25 cellular contexts compared by ENCODE assay signal in the genomic region with DNA sequence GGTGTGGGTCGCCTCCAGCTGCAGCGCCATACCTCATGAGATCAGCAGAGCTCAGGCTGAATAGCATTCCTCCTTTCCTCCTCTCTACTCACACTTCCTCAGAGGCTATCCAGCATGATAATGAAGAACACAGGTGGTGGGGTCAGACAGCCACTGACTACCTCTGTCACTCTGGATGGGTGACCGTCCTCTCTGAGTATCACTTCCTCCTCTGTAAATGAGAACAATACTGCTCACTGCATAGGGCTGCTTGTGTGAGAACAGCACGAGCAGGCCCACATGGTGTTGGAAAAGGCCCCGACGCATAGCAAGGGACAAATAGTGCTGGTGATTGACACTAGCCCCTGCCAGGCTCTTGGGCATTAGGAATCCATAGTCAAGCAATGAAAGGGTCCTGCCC.
A peak's percentile ranks its signal among the peaks of the same experiment; 100 is the strongest.
DNase-seq lines count a peak whose midpoint lies in the region; ATAC-seq, FAIRE-seq and TF ChIP-seq lines count a peak whose summit lies in the region.
"Had no signal": no experiment of that assay in that cellular context is flagged by ENCODE, and none has a peak within 500 bp of the region (broad histone marks: within the 10 kb centered on the region; RNA-seq: fewer than 3 reads in every experiment).

No MANE protein-coding gene starts in this region.

- H3K36me3 ChIP-seq in OCI-LY7 (ENCODE audit: insufficient read depth, low read length), result no peaks in the 10 kb centered on the region
- no peaks in the 10 kb centered on the region for H3K36me3 ChIP-seq in aorta (ENCODE audit: control insufficient read depth in 1 of 2, insufficient read depth in 2 of 2, low read length in 1 of 2)
- H3K36me3 ChIP-seq: MG63 had no signal

- no peak overlapping the region for H2AFZ ChIP-seq in OCI-LY7 (ENCODE audit: low read length)

- no TSS peak for BruUV-seq in OCI-LY7 (replicated peaks; lab: Mats Ljungman, UMichigan)

- H3K4me3 ChIP-seq in OCI-LY7 (ENCODE audit: low read depth, low read length, poor library complexity, severe bottlenecking), result no peak overlapping the region
- H3K4me3 ChIP-seq in aorta (ENCODE audit: low read length in 2 of 2), result no peak overlapping the region
- H3K4me3 ChIP-seq: MG63 had no signal

- TF ChIP-seq POLR2A in GM12891 (IDR thresholded peaks at IDR 0.05; ENCODE audit: low read depth, low read length), result no peak

- no peak overlapping the region for H3K4me2 ChIP-seq in OCI-LY7 (ENCODE audit: low read length)

- H4K20me1 ChIP-seq in OCI-LY7 (ENCODE audit: insufficient read depth, low read length), result no peaks in the 10 kb centered on the region

- POLR2A ChIA-PET in OCI-LY7 (lab: Charles Lee), result interaction anchor here (0.7 kb wide), 1 partner anchor 367 kb away, joined by 4 read pairs; no protein-coding TSS in a partner anchor

- no peaks in the 10 kb centered on the region for H3K27me3 ChIP-seq in aorta (ENCODE audit: control insufficient read depth in 1 of 2, insufficient read depth in 2 of 2, low read length in 1 of 2)
- H3K27me3 ChIP-seq: MG63 had no signal

- ATAC-seq in HG02678 (IDR thresholded peaks at IDR 0.05; ENCODE audit: unreplicated experiment) (peak; percentile 52), left lobe of liver (no peak), aorta (ENCODE audit: low FRiP score) (no peak)

- no peaks in the 10 kb centered on the region for H3K79me2 ChIP-seq in OCI-LY7 (ENCODE audit: insufficient read depth, low read depth, low read length)

- H3K9me2 ChIP-seq in OCI-LY7 (ENCODE audit: insufficient read depth, low read length), result no peaks in the 10 kb centered on the region

- H3K9me3 ChIP-seq in OCI-LY7 (ENCODE audit: low read length), result no peaks in the 10 kb centered on the region
- H3K9me3 ChIP-seq in aorta (ENCODE audit: control insufficient read depth, low read length), result no peaks in the 10 kb centered on the region
- H3K9me3 ChIP-seq: MG63 had no signal

- no peak overlapping the region for H3K27ac ChIP-seq in OCI-LY7 (ENCODE audit: low read depth, low read length, poor library complexity, severe bottlenecking)
- no peak overlapping the region for H3K27ac ChIP-seq in aorta (ENCODE audit: low read depth in 1 of 2, low read length in 2 of 2)
- H3K27ac ChIP-seq: C4-2B had no signal

- DNase-seq in GM12891 (ENCODE audit: insufficient read length, low spot score) (no peak), OCI-LY7 (ENCODE audit: low spot score) (peak; percentile 49), iPS DF 19.7 (ENCODE audit: low read depth, low spot score) (peak; percentile 3), left lobe of liver (ENCODE audit: low spot score) (no peak), COR-L47 (lab: John Stamatoyannopoulos, UW) (no peak), aorta (no peak)
- no peak for DNase-seq in central memory CD4-positive, alpha-beta T cell
- DNase-seq: DMS53, EL, GF-D8, GOT3, Kasumi-1, MG63, NCI-H1105, NCI-H146, NCI-H2029, NCI-H226, NCI-H510A treated with DMSO at 0.1 percent for 48 hours, NCI-H774, SHP77, SW 1271 had no signal

- CTCF ChIA-PET in OCI-LY7 (lab: Charles Lee; ENCODE audit: unreplicated experiment), result no interaction called here

- peaks cover 19% of the 10 kb centered on the region for H3K4me1 ChIP-seq in OCI-LY7 (ENCODE audit: insufficient read depth, low read length, poor library complexity, severe bottlenecking)
- H3K4me1 ChIP-seq in aorta (ENCODE audit: control insufficient read depth in 1 of 2, insufficient read depth in 2 of 2, low read length in 2 of 2), result no peaks in the 10 kb centered on the region

- TF ChIP-seq CTCF in OCI-LY7 (conservative IDR thresholded peaks at IDR 0.05; ENCODE audit: low read length), result no peak

- intact Hi-C loops in OCI-LY7 (cut with micrococcal nuclease; ENCODE audit: unreplicated experiment), result no loop called here
- intact Hi-C loops in aorta (cut with DNase I), result no loop called here

- FAIRE-seq in GM12891 (lab: Jason Lieb, UNC), result no peak
- FAIRE-seq: A204.1, D721Med had no signal

- WGBS in aorta, 2 donors, result 97% methylated on average over 6 of the region's 6 CpGs

TF ChIP-seq in GM12891, 5 proteins besides CTCF, POLR2A, EP300 and RAD21:
- TF ChIP-seq PAX5 (IDR thresholded peaks at IDR 0.05; ENCODE audit: insufficient read depth, low read length, severe bottlenecking), result no peak
- peak; percentile 31; the same call in 1 of the 2 replicates for TF ChIP-seq SPI1 (IDR thresholded peaks at IDR 0.05; ENCODE audit: low read depth, low read length)
- no peak for TF ChIP-seq POU2F2 (IDR thresholded peaks at IDR 0.05; ENCODE audit: low read depth, low read length)
- no peak for TF ChIP-seq TAF1 (IDR thresholded peaks at IDR 0.05; ENCODE audit: low read depth, low read length)
- no peak for TF ChIP-seq POLR2AphosphoS5 (IDR thresholded peaks at IDR 0.05; ENCODE audit: low read depth, low read length)
TF ChIP-seq in GM12891: peak in this region for 1.

Comparison
In these comparisons a context has a peak if more than half of its experiments do, and no peak if none do; other contexts are left out.
1. DNase-seq: peak in OCI-LY7 (single experiment) and iPS DF 19.7 (single experiment); none in GM12891 (single experiment), central memory CD4-positive, alpha-beta T cell (single experiment), left lobe of liver (single experiment), COR-L47 (single experiment) and aorta (0 of 2).